Comparison of ENCODE assay signal across 8 cellular contexts in the genomic region with DNA sequence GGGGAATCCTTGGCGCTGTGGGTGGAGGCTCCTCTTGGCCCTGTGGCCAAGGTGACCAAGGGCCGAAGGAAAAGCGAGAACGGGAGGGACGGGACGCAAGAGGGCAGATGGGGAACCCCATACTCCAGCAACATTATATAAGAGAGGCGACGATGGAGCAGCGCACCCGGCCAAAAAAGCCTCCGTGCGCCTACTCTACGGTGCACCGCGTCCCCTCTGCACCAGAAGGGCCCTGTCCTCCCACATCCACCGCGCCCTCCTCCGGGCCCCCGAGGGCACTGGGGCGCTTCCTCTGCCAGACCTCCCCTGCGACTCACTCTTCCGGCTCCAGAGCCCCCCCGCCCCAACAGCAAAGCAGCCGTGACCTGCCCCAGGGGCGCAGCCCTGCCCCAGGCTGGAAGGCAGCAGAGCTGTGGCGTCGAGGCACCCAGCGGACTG. TPM values are rescaled to one million over a fixed set of nuclear protein-coding genes. Genes with fewer than 3 reads are reported as not detected.
DNase-seq lines count a peak whose midpoint lies in the region; ATAC-seq and TF ChIP-seq lines count a peak whose summit lies in the region.

No MANE protein-coding gene starts in this region.

- no peaks in the 10 kb centered on the region for H3K36me3 ChIP-seq in mucosa of descending colon (ENCODE audit: low read depth)

- intact Hi-C loops in mucosa of descending colon (cut with DNase I, micrococcal nuclease) = no loop called here

- H3K9me3 ChIP-seq in mucosa of descending colon = no peaks in the 10 kb centered on the region

- peaks cover 20% of the 10 kb centered on the region for H3K4me1 ChIP-seq in mucosa of descending colon (ENCODE audit: low read depth)

- no peak for TF ChIP-seq CTCF in mucosa of descending colon (IDR thresholded peaks at IDR 0.05)

- ATAC-seq in GM18861 (IDR thresholded peaks at IDR 0.05; ENCODE audit: unreplicated experiment) = peak; percentile 31
- ATAC-seq in HG02884 (IDR thresholded peaks at IDR 0.05; ENCODE audit: unreplicated experiment) = peak; percentile 28
- ATAC-seq in mucosa of descending colon = peak; percentile 41

- peak overlapping the region; percentile 31 for H3K4me3 ChIP-seq in mucosa of descending colon

- DNase-seq in T-helper 1 cell (peak in 4 of 5 donors; percentile 32 to 57 (median 42)), mucosa of descending colon (no peak), inferior parietal cortex (ENCODE audit: extremely low spot score) (no peak), SKM-1 (lab: John Stamatoyannopoulos, UW; ENCODE audit: unreplicated experiment) (no peak)
- peak; percentile 73 for DNase-seq in central memory CD4-positive, alpha-beta T cell
- peak; percentile 51 for DNase-seq in stimulated activated naive CD4-positive, alpha-beta T cell treated with Interleukin-2 at 50 U/mL for 16 hours (lab: John Stamatoyannopoulos, UW)

RNA-seq across cellular contexts. Expression of a gene that starts 0.4 kb away (rescaled TPM):
- total RNA-seq in mucosa of descending colon = 10 to 100 TPM; 20.8 to 44.9 (median 42.0) TPM

Comparison
In these comparisons a context has a peak if more than half of its experiments do, and no peak if none do; other contexts are left out.
1. DNase-seq: peak in T-helper 1 cell (4 of 5), central memory CD4-positive, alpha-beta T cell (single experiment) and stimulated activated naive CD4-positive, alpha-beta T cell treated with Interleukin-2 at 50 U/mL for 16 hours (single experiment); none in mucosa of descending colon (0 of 3), inferior parietal cortex (single experiment) and SKM-1 (single experiment).
2. Peak in every context shown above with its lines, with median percentiles within 50 percentile points of each other: ATAC-seq.